8 cellular contexts compared by ENCODE assay signal in the genomic region with DNA sequence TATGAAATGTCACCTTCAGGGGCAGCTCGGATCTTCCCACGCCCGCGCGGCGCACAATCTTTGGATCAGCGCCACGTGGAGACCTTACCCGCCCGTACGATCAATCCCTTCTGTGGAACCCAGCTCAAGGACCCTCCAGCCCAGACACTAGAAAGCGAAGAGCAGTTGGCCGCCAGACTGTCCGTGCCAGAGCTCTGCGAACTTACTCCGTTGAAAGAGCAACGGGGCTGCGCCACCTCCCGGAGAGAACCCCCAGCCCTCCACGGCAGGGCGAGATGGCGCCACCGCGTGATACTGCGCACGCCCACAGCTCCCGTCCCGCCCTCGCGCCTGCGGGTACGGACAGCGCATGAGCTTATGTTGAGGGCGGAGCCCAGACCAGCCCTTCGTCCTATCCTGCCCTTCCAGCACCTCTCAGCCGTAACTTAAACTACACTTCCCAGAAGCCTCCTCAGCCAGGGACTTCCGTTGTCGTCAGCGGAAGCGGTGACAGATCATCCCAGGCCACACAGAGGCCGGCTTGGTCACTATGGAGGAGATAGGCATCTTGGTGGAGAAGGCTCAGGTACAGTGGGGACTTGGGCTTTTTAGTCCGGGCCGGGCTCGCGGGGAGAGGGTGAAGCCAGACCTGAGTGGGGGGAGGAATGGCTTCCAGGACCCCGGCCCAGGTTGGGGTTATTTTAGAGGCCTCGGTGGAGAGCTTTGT. TPM values are rescaled to one million over a fixed set of nuclear protein-coding genes. Genes with fewer than 3 reads are reported as not detected.
DNase-seq lines count a peak whose midpoint lies in the region; ATAC-seq and TF ChIP-seq lines count a peak whose summit lies in the region.

PSMC4 (plus strand) TSS at position 492 of the 706 bp plus-strand sequence; CDS start at position 530, 38 bp downstream.

- no peaks in the 10 kb centered on the region for H3K9me3 ChIP-seq in right atrium auricular region
- H3K9me3 ChIP-seq in vagina, result no peaks in the 10 kb centered on the region

- TF ChIP-seq POLR2A in vagina (IDR thresholded peaks at IDR 0.05), result peak in 1 of 2 donors; percentile 83

- peak; percentile 95 for DNase-seq in GM13977 (ENCODE audit: low spot score)
- DNase-seq in NCI-H1694 treated with DMSO at 0.1 percent for 48 hours (lab: John Stamatoyannopoulos, UW), result peak; percentile 98
- peak; percentile 96 to 100 (median 98) for DNase-seq in T-helper 2 cell
- peak; percentile 88 to 100 (median 98) for DNase-seq in anterior cingulate cortex (lab: John Stamatoyannopoulos, UW)
- DNase-seq in right atrium auricular region (ENCODE audit: low spot score), result peak; percentile 98
- peak; percentile 97 for DNase-seq in pulmonary artery endothelial cell (ENCODE audit: low read depth, low spot score)
- peak; percentile 99 for DNase-seq in vagina (ENCODE audit: extremely low spot score in 2 of 2)

- ATAC-seq in HG02885 (IDR thresholded peaks at IDR 0.05; ENCODE audit: poor library complexity, unreplicated experiment), result peak; percentile 96

- H3K4me3 ChIP-seq in right atrium auricular region (peak within 1 kb of the TSS; percentile 81 to 97), vagina (peak within 1 kb of the TSS; percentile 67 to 82)

- H3K27ac ChIP-seq in right atrium auricular region (peak within 1 kb of the TSS; percentile 92 to 94), vagina (peak within 1 kb of the TSS; percentile 96)

- TF ChIP-seq CTCF in GM13977 (IDR thresholded peaks at IDR 0.05; ENCODE audit: extremely low read depth, insufficient read depth, missing control alignments), result peak; percentile 97
- peak; percentile 30 to 84 for TF ChIP-seq CTCF in right atrium auricular region (IDR thresholded peaks at IDR 0.05)
- peak; percentile 34 to 67 (median 54) for TF ChIP-seq CTCF in vagina (IDR thresholded peaks at IDR 0.05)

- no peaks in the 10 kb centered on the region for H3K27me3 ChIP-seq in right atrium auricular region
- H3K27me3 ChIP-seq in vagina, result no peaks in the 10 kb centered on the region

- H3K4me1 ChIP-seq in right atrium auricular region, result peaks cover 0 to 27% of the 10 kb centered on the region in 2 donors
- peaks cover 25% of the 10 kb centered on the region for H3K4me1 ChIP-seq in vagina

- intact Hi-C loops in vagina (cut with DNase I), result loop anchor here (10.0 kb wide), 1 partner anchor 126 kb away; the partner anchor contains the start of gene FBL

- in situ Hi-C loops in GM13977 (cut with MboI; ENCODE audit: low pct_unique_long_range_greater_than_20kb, low sequenced_read_pairs, unreplicated experiment), result no loop called here

- H3K36me3 ChIP-seq in right atrium auricular region (peaks cover 37% of the 10 kb centered on the region), vagina (peaks cover 0 to 33% of the 10 kb centered on the region in 2 donors)

RNA-seq across cellular contexts. Expression of gene PSMC4, which starts in this region (rescaled TPM):
- 10 to 100 TPM; 76.0 to 90.2 TPM for total RNA-seq in right atrium auricular region
- total RNA-seq in pulmonary artery endothelial cell, result 129 and 161 TPM in 2 replicates
- 74.9 TPM for total RNA-seq in vagina

Comparison
In these comparisons a context has a peak if more than half of its experiments do, and no peak if none do; other contexts are left out.
1. Peak in every context shown above with its lines: DNase-seq, ATAC-seq, H3K4me3 ChIP-seq and H3K27ac ChIP-seq.